Comparison of ENCODE assay signal across 20 cellular contexts in the genomic region with DNA sequence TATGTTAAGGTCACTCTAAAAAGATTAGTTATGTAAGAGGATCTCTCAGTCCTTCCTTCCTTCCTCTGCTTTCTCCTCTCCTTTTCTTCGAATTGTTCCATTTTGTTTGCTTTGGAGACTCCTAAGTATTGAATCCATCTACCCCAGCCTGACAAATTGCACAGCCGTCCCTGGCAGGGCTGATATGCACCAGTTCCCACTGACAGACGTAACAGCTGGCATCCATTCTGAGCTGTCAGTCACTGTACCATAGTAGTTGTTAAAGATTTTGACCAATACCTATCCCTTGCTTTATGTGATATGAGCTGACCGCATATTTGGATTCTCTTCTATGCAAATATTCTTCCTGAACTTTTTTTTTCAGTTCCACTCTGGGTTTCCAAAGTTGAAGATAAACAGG.
"Had no signal": no experiment of that assay in that cellular context is flagged by ENCODE, and none has a peak within 500 bp of the region (broad histone marks: within the 10 kb centered on the region; RNA-seq: fewer than 3 reads in every experiment).

No MANE protein-coding gene starts in this region.

- DNase-seq: activated CD4-positive, alpha-beta memory T cell treated with anti-CD3 and anti-CD28 coated beads for 36 hours; activated CD4-positive, alpha-beta T cell treated with anti-CD3 and anti-CD28 coated beads for 1 hour; activated CD4-positive, alpha-beta T cell treated with anti-CD3 and anti-CD28 coated beads, Interleukin-2, amount 10 ng/mL, durations not matched to agents 24 days and 14 days; activated CD8-positive, alpha-beta memory T cell treated with anti-CD3 and anti-CD28 coated beads for 24 hours; activated effector memory CD4-positive, alpha-beta T cell treated with anti-CD3 and anti-CD28 coated beads, Interleukin-2, amount 50 U/mL, for 16 hours; activated naive CD4-positive, alpha-beta T cell treated with anti-CD3 and anti-CD28 coated beads for 36 hours; activated T-cell treated with anti-CD3 and anti-CD28 coated beads, Interleukin-2, amount 50 U/mL, for 4 hours; anterior cingulate cortex; central memory CD4-positive, alpha-beta T cell; Karpas-422; NCI-H1105 treated with DMSO at 0.1 percent for 48 hours; NCI-H146; NCI-H2029; NCI-H2107; SHP77 had no signal

- H3K9me3 Mint-ChIP-seq: activated CD4-positive, alpha-beta memory T cell treated with anti-CD3 and anti-CD28 coated beads for 36 hours; activated CD4-positive, alpha-beta T cell treated with anti-CD3 and anti-CD28 coated beads, Interleukin-2, amount 10 ng/mL, durations not matched to agents 24 days and 14 days; activated naive CD4-positive, alpha-beta T cell treated with anti-CD3 and anti-CD28 coated beads for 36 hours; activated T-cell treated with anti-CD3 and anti-CD28 coated beads, Interleukin-2, amount 50 U/mL, for 4 hours; T-helper 1 cell treated with Interleukin-12 subunit alpha and Interleukin-12 subunit beta and Interleukin-4 antibody, amounts not matched to agents 30 μg/mL and 1 μg/mL, for 36 hours had no signal

- H3K4me3 ChIP-seq: breast epithelium, K562 had no signal

- H3K36me3 ChIP-seq: breast epithelium had no signal

- H3K27ac ChIP-seq: breast epithelium had no signal

- H3K36me3 Mint-ChIP-seq: activated CD4-positive, alpha-beta memory T cell treated with anti-CD3 and anti-CD28 coated beads for 36 hours; activated naive CD8-positive, alpha-beta T cell; WTC11 had no signal

- H3K9me3 ChIP-seq: breast epithelium had no signal

- ATAC-seq: activated T-cell treated with anti-CD3 and anti-CD28 coated beads, Interleukin-2, amount 50 U/mL, for 4 hours; K562; WTC11 had no signal

- H3K27me3 Mint-ChIP-seq: activated CD4-positive, alpha-beta memory T cell treated with anti-CD3 and anti-CD28 coated beads for 36 hours; activated CD4-positive, alpha-beta T cell treated with anti-CD3 and anti-CD28 coated beads, Interleukin-2, amount 10 ng/mL, durations not matched to agents 24 days and 14 days had no signal

- H3K27me3 ChIP-seq: breast epithelium had no signal

- H3K4me3 Mint-ChIP-seq: activated CD4-positive, alpha-beta memory T cell treated with anti-CD3 and anti-CD28 coated beads for 36 hours; activated CD4-positive, alpha-beta T cell treated with anti-CD3 and anti-CD28 coated beads, Interleukin-2, amount 10 ng/mL, durations not matched to agents 24 days and 14 days; activated naive CD4-positive, alpha-beta T cell treated with anti-CD3 and anti-CD28 coated beads for 36 hours; activated naive CD8-positive, alpha-beta T cell; activated T-cell treated with anti-CD3 and anti-CD28 coated beads, Interleukin-2, amount 50 U/mL, for 4 hours; T-helper 1 cell treated with Interleukin-12 subunit alpha and Interleukin-12 subunit beta and Interleukin-4 antibody, amounts not matched to agents 30 μg/mL and 1 μg/mL, for 36 hours; WTC11 had no signal

- H3K27ac Mint-ChIP-seq: activated CD4-positive, alpha-beta memory T cell treated with anti-CD3 and anti-CD28 coated beads for 36 hours; activated CD4-positive, alpha-beta T cell treated with anti-CD3 and anti-CD28 coated beads, Interleukin-2, amount 10 ng/mL, durations not matched to agents 24 days and 14 days; activated naive CD4-positive, alpha-beta T cell treated with anti-CD3 and anti-CD28 coated beads for 36 hours; activated naive CD8-positive, alpha-beta T cell; T-helper 1 cell treated with Interleukin-12 subunit alpha and Interleukin-12 subunit beta and Interleukin-4 antibody, amounts not matched to agents 30 μg/mL and 1 μg/mL, for 36 hours; WTC11 had no signal

- H3K4me1 Mint-ChIP-seq: activated CD4-positive, alpha-beta T cell treated with anti-CD3 and anti-CD28 coated beads, Interleukin-2, amount 10 ng/mL, durations not matched to agents 24 days and 14 days had no signal

- H3K4me1 ChIP-seq: breast epithelium had no signal
